Comparison of ENCODE assay signal across 11 cellular contexts in genomic region chr2:33488178-33488690, GRCh38. TPM values are rescaled to one million over a fixed set of nuclear protein-coding genes. Genes with fewer than 3 reads are reported as not detected.
DNase-seq lines count a peak whose midpoint lies in the region; ATAC-seq and TF ChIP-seq lines count a peak whose summit lies in the region.
"Had no signal": no experiment of that assay in that cellular context is flagged by ENCODE, and none has a peak within 500 bp of the region (broad histone marks: within the 10 kb centered on the region; RNA-seq: fewer than 3 reads in every experiment).

No MANE protein-coding gene starts in this region.

- peak overlapping the region; percentile 63 for H3K4me3 Mint-ChIP-seq in activated T-helper 17 cell treated with anti-CD3 and anti-CD28 coated beads, Interleukin-2, amount 50 U/mL, for 72 hours
- no peak overlapping the region for H3K4me3 Mint-ChIP-seq in osteocyte (ENCODE audit: unreplicated experiment)

- ATAC-seq in GM18511 (IDR thresholded peaks at IDR 0.05; ENCODE audit: unreplicated experiment) = peak; percentile 51
- peak; percentile 27 for ATAC-seq in GM21367 (IDR thresholded peaks at IDR 0.05; ENCODE audit: unreplicated experiment)
- peak; percentile 38 for ATAC-seq in HG03039 (IDR thresholded peaks at IDR 0.05; ENCODE audit: unreplicated experiment)
- ATAC-seq in activated T-helper 17 cell treated with anti-CD3 and anti-CD28 coated beads, Interleukin-2, amount 50 U/mL, for 72 hours (replicated peaks) = peak; percentile 77

- peak overlapping the region; percentile 90 for H3K27ac Mint-ChIP-seq in activated T-helper 17 cell treated with anti-CD3 and anti-CD28 coated beads, Interleukin-2, amount 50 U/mL, for 72 hours
- no peak overlapping the region for H3K27ac Mint-ChIP-seq in osteocyte (ENCODE audit: unreplicated experiment)

- DNase-seq in NCI-H2081 treated with DMSO at 0.1 percent for 48 hours (lab: John Stamatoyannopoulos, UW) (no peak), middle frontal gyrus (ENCODE audit: extremely low spot score, low spot score) (no peak), ecto neural progenitor cell (ENCODE audit: low spot score) (no peak), osteocyte (ENCODE audit: extremely low spot score, unreplicated experiment) (no peak)
- DNase-seq: left ventricle myocardium inferior, NCI-H510A, uterus had no signal

- H3K36me3 Mint-ChIP-seq in activated T-helper 17 cell treated with anti-CD3 and anti-CD28 coated beads, Interleukin-2, amount 50 U/mL, for 72 hours (ENCODE audit: low read depth) = no peaks in the 10 kb centered on the region
- peaks cover 2% of the 10 kb centered on the region for H3K36me3 Mint-ChIP-seq in osteocyte (ENCODE audit: unreplicated experiment)

- peaks cover 4% of the 10 kb centered on the region for H3K27me3 Mint-ChIP-seq in activated T-helper 17 cell treated with anti-CD3 and anti-CD28 coated beads, Interleukin-2, amount 50 U/mL, for 72 hours
- no peaks in the 10 kb centered on the region for H3K27me3 Mint-ChIP-seq in osteocyte (ENCODE audit: unreplicated experiment)

- H3K4me1 Mint-ChIP-seq in activated T-helper 17 cell treated with anti-CD3 and anti-CD28 coated beads, Interleukin-2, amount 50 U/mL, for 72 hours = peaks cover 9% of the 10 kb centered on the region
- peaks cover 24% of the 10 kb centered on the region for H3K4me1 Mint-ChIP-seq in osteocyte (ENCODE audit: unreplicated experiment)

- H3K9me3 Mint-ChIP-seq in activated T-helper 17 cell treated with anti-CD3 and anti-CD28 coated beads, Interleukin-2, amount 50 U/mL, for 72 hours = no peaks in the 10 kb centered on the region
- peaks cover 10% of the 10 kb centered on the region for H3K9me3 Mint-ChIP-seq in osteocyte (ENCODE audit: unreplicated experiment)

- TF ChIP-seq CTCF in osteocyte (IDR thresholded peaks at IDR 0.05) = no peak

RNA-seq across cellular contexts. Expression of gene RASGRP3, which starts 11.8 kb away (rescaled TPM):
- 1 to 10 TPM; 2.3 to 5.7 TPM for total RNA-seq in activated T-helper 17 cell treated with anti-CD3 and anti-CD28 coated beads, Interleukin-2, amount 50 U/mL, for 72 hours
- total RNA-seq in osteocyte = 2.1 and 3.3 TPM in 2 replicates

Comparison
In these comparisons a context has a peak if more than half of its experiments do, and no peak if none do; other contexts are left out.
1. ATAC-seq: peak in every context shown above with its lines; median percentile 77 in activated T-helper 17 cell treated with anti-CD3 and anti-CD28 coated beads, Interleukin-2, amount 50 U/mL, for 72 hours; 51 in GM18511; 38 in HG03039; 27 in GM21367.